In genomic region chr1:11925196-11925937, GRCh38 we compare ENCODE assay signal across 8 cellular contexts. TPM values are rescaled to one million over a fixed set of nuclear protein-coding genes. Genes with fewer than 3 reads are reported as not detected.
DNase-seq lines count a peak whose midpoint lies in the region; ATAC-seq and TF ChIP-seq lines count a peak whose summit lies in the region.
"Not testable (repeated sequence)": the region's sequence is repeated elsewhere in the genome, so short reads cannot be mapped to it uniquely, and the experiment has no call there.

No MANE protein-coding gene starts in this region.

- H3K4me3 ChIP-seq in CD4-positive, CD25-positive, alpha-beta regulatory T cell (ENCODE audit: low read depth, low read length), result peak overlapping the region; percentile 82
- H3K4me3 ChIP-seq in SJSA1 (peak overlapping the region; percentile 56), astrocyte of the cerebellum (ENCODE audit: low read depth, low read length) (peak overlapping the region; percentile 46), foreskin fibroblast (ENCODE audit: low read depth in 1 of 2, low read length in 2 of 2) (peak overlapping the region; percentile 46 to 57), mucosa of stomach (ENCODE audit: low read length) (peak overlapping the region; percentile 57)

- peaks cover 41% of the 10 kb centered on the region for H3K4me1 ChIP-seq in CD4-positive, CD25-positive, alpha-beta regulatory T cell (ENCODE audit: control insufficient read depth, insufficient read depth, low read length, poor library complexity, severe bottlenecking)
- peaks cover 25% of the 10 kb centered on the region for H3K4me1 ChIP-seq in SJSA1 (replicated peaks)
- peaks cover 27% of the 10 kb centered on the region for H3K4me1 ChIP-seq in mucosa of stomach (ENCODE audit: control insufficient read depth, insufficient read depth, low read length)

- H3K9ac ChIP-seq in mucosa of stomach (ENCODE audit: low read length), result peak overlapping the region; percentile 60

- not testable (repeated sequence) for DNase-seq in CD4-positive, CD25-positive, alpha-beta regulatory T cell; SJSA1 (ENCODE audit: low read depth in 1 of 2, low spot score in 2 of 2); astrocyte of the cerebellum (ENCODE audit: low read depth); foreskin fibroblast; stimulated activated naive B cell treated with anti-CD40 and anti-IgM and Interleukin-4, amounts not matched to agents 10 μg/mL and 1 μg/mL and 100 μg/mL, for 72 hours

- H3K27me3 Mint-ChIP-seq in CD4-positive, CD25-positive, alpha-beta regulatory T cell; stimulated activated naive B cell treated with anti-CD40 and anti-IgM and Interleukin-4, amounts not matched to agents 10 μg/mL and 1 μg/mL and 100 μg/mL, for 72 hours: not testable (repeated sequence)

- peaks cover 16% of the 10 kb centered on the region for H3K36me3 Mint-ChIP-seq in CD4-positive, CD25-positive, alpha-beta regulatory T cell
- peaks cover 25 to 30% of the 10 kb centered on the region in 2 donors for H3K36me3 Mint-ChIP-seq in stimulated activated naive B cell treated with anti-CD40 and anti-IgM and Interleukin-4, amounts not matched to agents 10 μg/mL and 1 μg/mL and 100 μg/mL, for 72 hours

- H3K9me3 Mint-ChIP-seq in CD4-positive, CD25-positive, alpha-beta regulatory T cell; stimulated activated naive B cell treated with anti-CD40 and anti-IgM and Interleukin-4, amounts not matched to agents 10 μg/mL and 1 μg/mL and 100 μg/mL, for 72 hours: not testable (repeated sequence)

- H3K4me3 Mint-ChIP-seq in CD4-positive, CD25-positive, alpha-beta regulatory T cell, result peak overlapping the region; percentile 90 to 99 (median 93)
- H3K4me3 Mint-ChIP-seq in stimulated activated naive B cell treated with anti-CD40 and anti-IgM and Interleukin-4, amounts not matched to agents 10 μg/mL and 1 μg/mL and 100 μg/mL, for 72 hours, result peak overlapping the region; percentile 82 to 85

- ATAC-seq in CD4-positive, CD25-positive, alpha-beta regulatory T cell (ENCODE audit: low read depth in 2 of 2), result peak; percentile 4 to 6
- ATAC-seq in GM21390 (IDR thresholded peaks at IDR 0.05; ENCODE audit: unreplicated experiment) (peak; percentile 7), HG03196 (IDR thresholded peaks at IDR 0.05; ENCODE audit: unreplicated experiment) (peak; percentile 11)
- ATAC-seq in stimulated activated naive B cell treated with anti-CD40 and anti-IgM and Interleukin-4, amounts not matched to agents 10 μg/mL and 1 μg/mL and 100 μg/mL, for 72 hours (replicated peaks), result peak; percentile 74 to 78

- H3K27ac ChIP-seq in CD4-positive, CD25-positive, alpha-beta regulatory T cell (ENCODE audit: insufficient read depth, low read length, poor library complexity, severe bottlenecking); SJSA1: not testable (repeated sequence)

- in situ Hi-C loops in astrocyte of the cerebellum (cut with HindIII; ENCODE audit: low sequenced_read_pairs), result not testable (repeated sequence)

- not testable (repeated sequence) for H3K9me3 ChIP-seq in CD4-positive, CD25-positive, alpha-beta regulatory T cell (ENCODE audit: control insufficient read depth in 2 of 2, low read length in 2 of 2); SJSA1 (replicated peaks); mucosa of stomach (ENCODE audit: control insufficient read depth, low read length)

- H3K4me1 Mint-ChIP-seq in CD4-positive, CD25-positive, alpha-beta regulatory T cell, result peaks cover 14 to 45% (median 23%) of the 10 kb centered on the region in 4 donors
- H3K4me1 Mint-ChIP-seq in stimulated activated naive B cell treated with anti-CD40 and anti-IgM and Interleukin-4, amounts not matched to agents 10 μg/mL and 1 μg/mL and 100 μg/mL, for 72 hours, result peaks cover 27 to 47% of the 10 kb centered on the region in 2 donors

- H3K27ac Mint-ChIP-seq in CD4-positive, CD25-positive, alpha-beta regulatory T cell, result peak overlapping the region in 2 of 3 donors; percentile 88 to 90
- H3K27ac Mint-ChIP-seq in stimulated activated naive B cell treated with anti-CD40 and anti-IgM and Interleukin-4, amounts not matched to agents 10 μg/mL and 1 μg/mL and 100 μg/mL, for 72 hours, result peak overlapping the region; percentile 92

- H3K27me3 ChIP-seq in CD4-positive, CD25-positive, alpha-beta regulatory T cell (ENCODE audit: control insufficient read depth, insufficient read depth, low read length); SJSA1 (replicated peaks); mucosa of stomach (ENCODE audit: control insufficient read depth, insufficient read depth, low read length): not testable (repeated sequence)

- not testable (repeated sequence) for TF ChIP-seq CTCF in astrocyte of the cerebellum (IDR thresholded peaks at IDR 0.05; ENCODE audit: low read depth, low read length, missing control alignments); foreskin fibroblast (IDR thresholded peaks at IDR 0.05; ENCODE audit: low read depth, low read length)

- H3K36me3 ChIP-seq in CD4-positive, CD25-positive, alpha-beta regulatory T cell (ENCODE audit: control insufficient read depth, insufficient read depth, low read length), result peaks cover 26% of the 10 kb centered on the region
- H3K36me3 ChIP-seq in SJSA1, result peaks cover 35% of the 10 kb centered on the region
- not testable (repeated sequence) for H3K36me3 ChIP-seq in mucosa of stomach (ENCODE audit: control insufficient read depth, insufficient read depth, low read length)

RNA-seq across cellular contexts. Expression of gene KIAA2013, which starts 0.9 kb away (rescaled TPM):
- 24.1 TPM for total RNA-seq in CD4-positive, CD25-positive, alpha-beta regulatory T cell
- polyA plus RNA-seq in CD4-positive, CD25-positive, alpha-beta regulatory T cell, result 10 to 100 TPM; 33.6 to 69.2 (median 45.6) TPM
- total RNA-seq in SJSA1 (2014; rRNA removed; shearing (Covaris generic)), result 85.2 and 102 TPM in 2 replicates

RNA-seq across cellular contexts. Expression of gene PLOD1, which starts 9.2 kb away (rescaled TPM):
- total RNA-seq in CD4-positive, CD25-positive, alpha-beta regulatory T cell, result 2.9 TPM
- 1 to 10 TPM; 2.2 to 6.6 (median 4.7) TPM for polyA plus RNA-seq in CD4-positive, CD25-positive, alpha-beta regulatory T cell
- total RNA-seq in SJSA1 (2014; rRNA removed; shearing (Covaris generic)), result 229 and 382 TPM in 2 replicates

RNA-seq across cellular contexts. Expression of gene MFN2, which starts 54.9 kb away (rescaled TPM):
- total RNA-seq in CD4-positive, CD25-positive, alpha-beta regulatory T cell, result 39.1 TPM
- polyA plus RNA-seq in CD4-positive, CD25-positive, alpha-beta regulatory T cell, result 10 to 100 TPM; 30.0 to 38.1 (median 35.4) TPM
- 53.6 and 54.8 TPM in 2 replicates for total RNA-seq in SJSA1 (2014; rRNA removed; shearing (Covaris generic))

Comparison
In these comparisons a context has a peak if more than half of its experiments do, and no peak if none do; other contexts are left out.
1. ATAC-seq: peak in every context shown above with its lines; median percentile 76 in stimulated activated naive B cell treated with anti-CD40 and anti-IgM and Interleukin-4, amounts not matched to agents 10 μg/mL and 1 μg/mL and 100 μg/mL, for 72 hours; 11 in HG03196; 7 in GM21390; 5 in CD4-positive, CD25-positive, alpha-beta regulatory T cell.
2. RNA of gene PLOD1, which starts 9.2 kb away (total RNA-seq): 229 to 382 TPM in SJSA1; 2.9 TPM in CD4-positive, CD25-positive, alpha-beta regulatory T cell (single experiment); every median in the first group is over 10 times any median in the second.
3. Peak in every context shown above with its lines, with median percentiles within 50 percentile points of each other: H3K4me3 ChIP-seq.